8 cellular contexts compared by ENCODE assay signal in the genomic region with DNA sequence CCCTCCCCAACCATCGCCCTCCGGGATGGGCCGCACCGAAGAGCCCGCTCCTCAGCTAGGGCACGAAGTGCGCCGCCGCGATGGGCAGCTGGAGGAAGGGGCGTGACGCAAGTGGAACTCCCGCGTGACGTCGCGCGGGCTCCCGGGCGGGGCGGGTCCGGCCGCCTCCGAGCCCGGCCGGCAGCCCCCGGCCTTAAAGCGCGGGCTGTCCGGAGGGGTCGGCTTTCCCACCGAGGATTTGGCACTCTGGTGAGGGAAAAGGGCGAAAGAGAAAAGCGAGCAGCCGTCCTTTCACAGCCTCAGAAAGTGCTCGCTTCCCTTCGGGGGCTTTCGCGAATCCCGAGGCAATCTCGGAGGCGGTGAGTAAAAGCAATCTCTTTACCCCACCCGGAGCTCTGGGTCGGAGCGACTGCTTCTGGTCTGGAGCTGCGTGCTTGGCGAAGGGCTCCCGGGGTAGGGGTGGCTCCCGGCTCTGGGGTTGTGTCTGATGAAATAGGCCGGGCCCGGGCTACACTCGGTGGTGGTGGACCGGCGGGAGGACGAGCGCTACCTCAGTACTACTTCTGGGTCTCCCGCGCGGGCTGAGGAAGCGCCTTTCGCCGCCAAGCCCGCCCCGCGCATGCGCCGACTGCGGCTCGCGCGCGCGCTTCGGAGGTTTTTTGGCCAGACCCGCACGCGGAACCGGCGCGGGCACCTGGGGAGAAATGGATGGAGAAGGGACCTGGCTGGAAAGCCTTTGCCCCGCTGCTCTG. TPM values are rescaled to one million over a fixed set of nuclear protein-coding genes. Genes with fewer than 3 reads are reported as not detected.
DNase-seq lines count a peak whose midpoint lies in the region; ATAC-seq and TF ChIP-seq lines count a peak whose summit lies in the region.

A gene (plus strand): TSS at position 123 of the 752 bp plus-strand sequence. CDS start 3,524 bp downstream, outside the sequence.

- no peaks in the 10 kb centered on the region; the same call in 1 of the 2 replicates for H4K20me1 ChIP-seq in DND-41 (ENCODE audit: insufficient read depth, low read length)
- no peaks in the 10 kb centered on the region for H4K20me1 ChIP-seq in fibroblast of lung (ENCODE audit: control insufficient read depth, extremely low read depth, insufficient read depth, low read length)

- no peaks in the 10 kb centered on the region for H3K27me3 Mint-ChIP-seq in activated T-helper 17 cell treated with anti-CD3 and anti-CD28 coated beads, Interleukin-2, amount 50 U/mL, for 72 hours
- H3K27me3 Mint-ChIP-seq in naive thymus-derived CD8-positive, alpha-beta T cell: peaks cover 0 to 6% (median 0%) of the 10 kb centered on the region in 5 donors

- H3K27ac ChIP-seq in DND-41 (ENCODE audit: low read length): peak within 1 kb of the TSS; percentile 88
- peak within 1 kb of the TSS; percentile 90 for H3K27ac ChIP-seq in KOPT-K1 (ENCODE audit: low read depth, low read length, poor library complexity, severe bottlenecking)
- peak within 1 kb of the TSS; percentile 97 for H3K27ac ChIP-seq in RWPE1
- H3K27ac ChIP-seq in fibroblast of lung (ENCODE audit: insufficient read depth, low read length): peak within 1 kb of the TSS; percentile 96

- H3K27me3 ChIP-seq in DND-41 (ENCODE audit: insufficient read depth, low read length, poor library complexity): no peaks in the 10 kb centered on the region
- no peaks in the 10 kb centered on the region for H3K27me3 ChIP-seq in fibroblast of lung (ENCODE audit: control insufficient read depth, insufficient read depth, low read length)

- ATAC-seq in DND-41 (ENCODE audit: insufficient read depth, low read depth): peak; percentile 78
- peak; percentile 63 for ATAC-seq in GM21786 (IDR thresholded peaks at IDR 0.05; ENCODE audit: unreplicated experiment)
- peak; percentile 88 for ATAC-seq in activated T-helper 17 cell treated with anti-CD3 and anti-CD28 coated beads, Interleukin-2, amount 50 U/mL, for 72 hours (replicated peaks)
- peak; percentile 73 to 77 for ATAC-seq in naive thymus-derived CD8-positive, alpha-beta T cell

- peaks cover 39% of the 10 kb centered on the region for H3K36me3 Mint-ChIP-seq in activated T-helper 17 cell treated with anti-CD3 and anti-CD28 coated beads, Interleukin-2, amount 50 U/mL, for 72 hours (ENCODE audit: low read depth)
- H3K36me3 Mint-ChIP-seq in naive thymus-derived CD8-positive, alpha-beta T cell: peaks cover 0 to 2% (median 0%) of the 10 kb centered on the region in 3 donors

- H3K36me3 ChIP-seq in DND-41 (ENCODE audit: insufficient read depth, low read length): peaks cover 19% of the 10 kb centered on the region
- peaks cover 27% of the 10 kb centered on the region for H3K36me3 ChIP-seq in KOPT-K1 (ENCODE audit: insufficient read depth, low read length)
- H3K36me3 ChIP-seq in fibroblast of lung (ENCODE audit: control insufficient read depth, insufficient read depth, low read length): no peaks in the 10 kb centered on the region

- peaks cover 3% of the 10 kb centered on the region for H3K4me1 Mint-ChIP-seq in activated T-helper 17 cell treated with anti-CD3 and anti-CD28 coated beads, Interleukin-2, amount 50 U/mL, for 72 hours
- peaks cover 5 to 16% (median 10%) of the 10 kb centered on the region in 4 donors for H3K4me1 Mint-ChIP-seq in naive thymus-derived CD8-positive, alpha-beta T cell

- H3K4me2 ChIP-seq in DND-41 (ENCODE audit: insufficient read depth, low read length) (peak within 1 kb of the TSS; percentile 73), fibroblast of lung (ENCODE audit: extremely low read depth, insufficient read depth, low read length) (peak within 1 kb of the TSS; percentile 98)

- no peaks in the 10 kb centered on the region for H3K9me3 ChIP-seq in DND-41 (ENCODE audit: insufficient read depth, low read length, severe bottlenecking)
- H3K9me3 ChIP-seq in KOPT-K1 (ENCODE audit: insufficient read depth, low read length, poor library complexity, severe bottlenecking): no peaks in the 10 kb centered on the region
- H3K9me3 ChIP-seq in fibroblast of lung (ENCODE audit: control insufficient read depth, insufficient read depth, low read depth, low read length): no peaks in the 10 kb centered on the region

- peak within 1 kb of the TSS; percentile 84 for H3K4me3 Mint-ChIP-seq in activated T-helper 17 cell treated with anti-CD3 and anti-CD28 coated beads, Interleukin-2, amount 50 U/mL, for 72 hours
- peak within 1 kb of the TSS; percentile 85 to 97 (median 91) for H3K4me3 Mint-ChIP-seq in naive thymus-derived CD8-positive, alpha-beta T cell

- peak within 1 kb of the TSS; percentile 63 to 84 for H3K4me3 ChIP-seq in DND-41 (ENCODE audit: low read depth in 1 of 2, low read length in 2 of 2)
- H3K4me3 ChIP-seq in fibroblast of lung (replicated peaks in 1 of 4; ENCODE audit: control extremely low read depth in 1 of 4, insufficient read depth in 1 of 4, low read depth in 3 of 4, low read length in 4 of 4): peak within 1 kb of the TSS; percentile 76 to 93 (median 87)

- peak within 1 kb of the TSS; percentile 58 for H3K27ac Mint-ChIP-seq in activated T-helper 17 cell treated with anti-CD3 and anti-CD28 coated beads, Interleukin-2, amount 50 U/mL, for 72 hours
- peak within 1 kb of the TSS; percentile 48 to 95 (median 82) for H3K27ac Mint-ChIP-seq in naive thymus-derived CD8-positive, alpha-beta T cell

- CTCF ChIA-PET in RWPE1 (lab: Yijun Ruan, JAX): interaction anchor here (0.7 to 1.0 kb wide), 5 partner anchors 17 to 119 kb away, joined by 3 to 5 read pairs (median 3); no protein-coding TSS in a partner anchor

- no peaks in the 10 kb centered on the region for H3K9me3 Mint-ChIP-seq in activated T-helper 17 cell treated with anti-CD3 and anti-CD28 coated beads, Interleukin-2, amount 50 U/mL, for 72 hours
- no peaks in the 10 kb centered on the region for H3K9me3 Mint-ChIP-seq in naive thymus-derived CD8-positive, alpha-beta T cell

- peak within 1 kb of the TSS; percentile 83 for H2AFZ ChIP-seq in DND-41 (ENCODE audit: low read depth, low read length)
- H2AFZ ChIP-seq in fibroblast of lung (ENCODE audit: low read length): peak within 1 kb of the TSS; percentile 98

- TF ChIP-seq CTCF in DND-41 (IDR thresholded peaks at IDR 0.05; ENCODE audit: borderline replicate concordance, extremely low read depth, low read length, poor library complexity, severe bottlenecking) (no peak), RWPE1 (conservative IDR thresholded peaks at IDR 0.05; ENCODE audit: low read depth) (no peak), fibroblast of lung (conservative IDR thresholded peaks at IDR 0.05 in 1 of 2, IDR thresholded peaks at IDR 0.05 in 1 of 2; ENCODE audit: low read depth in 1 of 2, low read length in 2 of 2) (no peak)

- peaks cover 46% of the 10 kb centered on the region for H3K79me2 ChIP-seq in DND-41 (ENCODE audit: insufficient read depth, low read length)
- peaks cover 5% of the 10 kb centered on the region for H3K79me2 ChIP-seq in fibroblast of lung (ENCODE audit: control insufficient read depth, insufficient read depth, low read length)

- H3K4me1 ChIP-seq in DND-41 (ENCODE audit: insufficient read depth, low read length) (peaks cover 49% of the 10 kb centered on the region), fibroblast of lung (ENCODE audit: control insufficient read depth, extremely low read depth, insufficient read depth, low read length) (no peaks in the 10 kb centered on the region)

- DNase-seq in DND-41 (peak; percentile 83), RWPE1 (ENCODE audit: low spot score) (peak; percentile 57), fibroblast of lung (ENCODE audit: low read depth in 2 of 2) (peak; percentile 76 to 83)
- peak; percentile 53 to 92 (median 74) for DNase-seq in naive thymus-derived CD8-positive, alpha-beta T cell
- peak; percentile 60 to 89 (median 71) for DNase-seq in stimulated activated naive CD4-positive, alpha-beta T cell (lab: John Stamatoyannopoulos, UW)

- POLR2A ChIA-PET in RWPE1 (lab: Yijun Ruan, JAX; ENCODE audit: low non-redundant PET): interaction anchor here (0.6 to 0.8 kb wide), 2 partner anchors 10 to 90 kb away, joined by 3 to 5 read pairs; no protein-coding TSS in a partner anchor
- POLR2A ChIA-PET in naive thymus-derived CD8-positive, alpha-beta T cell (lab: Charles Lee): interaction anchor here (1.3 kb wide), 1 partner anchor 138 kb away, joined by 3 read pairs; no protein-coding TSS in a partner anchor

- H3K9ac ChIP-seq in DND-41 (ENCODE audit: low read depth, low read length) (peak within 1 kb of the TSS; percentile 94), fibroblast of lung (ENCODE audit: insufficient read depth, low read length) (peak within 1 kb of the TSS; percentile 97)

RNA-seq across cellular contexts. Expression of the gene that starts here (rescaled TPM):
- total RNA-seq in activated T-helper 17 cell treated with anti-CD3 and anti-CD28 coated beads, Interleukin-2, amount 50 U/mL, for 72 hours: 10 to 100 TPM; 37.5 to 69.1 TPM
- 21.0 and 27.5 TPM in 2 replicates for total RNA-seq in fibroblast of lung
- polyA plus RNA-seq in fibroblast of lung: 17.8 and 32.0 TPM in 2 replicates
- polyA plus RNA-seq in fibroblast of lung (2012): 11.4 and 19.5 TPM in 2 replicates
- 1.1 and 5.9 TPM in 2 replicates for polyA minus RNA-seq in fibroblast of lung (ENCODE audit: low replicate concordance)
- 1 to 10 TPM; 1.6 to 2.3 TPM for total RNA-seq in naive thymus-derived CD8-positive, alpha-beta T cell
- 1 to 10 TPM in 1 of 3 donors, under 1 TPM in 2; 0.69 to 1.2 (median 0.81) TPM for polyA plus RNA-seq in naive thymus-derived CD8-positive, alpha-beta T cell

Comparison
In these comparisons a context has a peak if more than half of its experiments do, and no peak if none do; other contexts are left out.
1. Peak in every context shown above with its lines: DNase-seq, ATAC-seq, H3K4me3 ChIP-seq and H3K27ac ChIP-seq.
2. RNA of the gene that starts here (polyA plus RNA-seq): 11.4 to 32.0 TPM in fibroblast of lung; 0.69 to 1.2 TPM in naive thymus-derived CD8-positive, alpha-beta T cell; every median in the first group is over 4 times any median in the second.